17 cellular contexts compared by ENCODE assay signal in the genomic region with DNA sequence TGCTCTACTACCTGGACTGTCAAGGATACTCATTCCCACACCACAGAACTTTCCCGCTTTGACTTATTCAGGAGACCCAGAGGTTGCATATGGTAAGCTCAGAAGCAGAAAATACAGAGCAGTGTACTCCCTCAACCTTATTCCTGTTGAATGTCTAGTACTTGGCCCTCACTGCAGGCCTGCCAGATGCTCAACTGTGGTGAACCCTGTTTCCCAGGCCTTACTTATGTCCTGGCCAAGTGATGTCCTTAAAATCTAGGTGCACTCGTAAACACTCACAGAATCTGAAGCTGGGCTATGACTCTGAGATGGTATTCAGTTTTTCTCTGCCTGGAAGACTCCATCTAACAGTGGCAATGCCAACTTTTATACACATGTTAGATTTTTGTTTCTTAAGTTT. TPM values are rescaled to one million over a fixed set of nuclear protein-coding genes. Genes with fewer than 3 reads are reported as not detected.
DNase-seq lines count a peak whose midpoint lies in the region; ATAC-seq and TF ChIP-seq lines count a peak whose summit lies in the region.
"Had no signal": no experiment of that assay in that cellular context is flagged by ENCODE, and none has a peak within 500 bp of the region (broad histone marks: within the 10 kb centered on the region; RNA-seq: fewer than 3 reads in every experiment).

No MANE protein-coding gene starts in this region.

- peaks cover 74% of the 10 kb centered on the region for H3K4me1 ChIP-seq in Karpas-422 (ENCODE audit: low read length)
- H3K4me1 ChIP-seq in endodermal cell (ENCODE audit: control insufficient read depth, insufficient read depth, low read length): no peaks in the 10 kb centered on the region
- peaks cover 81% of the 10 kb centered on the region for H3K4me1 ChIP-seq in psoas muscle

- H3K27ac ChIP-seq in Karpas-422 (ENCODE audit: low read length) (peak overlapping the region; percentile 77), endodermal cell (ENCODE audit: low read depth, low read length) (no peak overlapping the region), psoas muscle (peak overlapping the region; percentile 95)
- H3K27ac ChIP-seq: transverse colon had no signal

- no peaks in the 10 kb centered on the region for H3K9me3 Mint-ChIP-seq in activated naive CD4-positive, alpha-beta T cell treated with anti-CD3 and anti-CD28 coated beads, Interleukin-2, amount 10 ng/mL, durations not matched to agents 7 days and 5 days
- no peaks in the 10 kb centered on the region for H3K9me3 Mint-ChIP-seq in endodermal cell

- H3K4me2 ChIP-seq in Karpas-422 (ENCODE audit: low read depth, low read length, poor library complexity, severe bottlenecking): peak overlapping the region; percentile 17

- no peaks in the 10 kb centered on the region for H3K9me2 ChIP-seq in Karpas-422 (replicated peaks; ENCODE audit: insufficient read depth, low read length)

- no peak overlapping the region for H2AFZ ChIP-seq in Karpas-422 (ENCODE audit: low read length)

- peaks cover 30% of the 10 kb centered on the region for H3K36me3 Mint-ChIP-seq in activated naive CD4-positive, alpha-beta T cell treated with anti-CD3 and anti-CD28 coated beads, Interleukin-2, amount 10 ng/mL, durations not matched to agents 7 days and 5 days
- H3K36me3 Mint-ChIP-seq in endodermal cell (ENCODE audit: low read depth): peaks cover 13% of the 10 kb centered on the region

- no peaks in the 10 kb centered on the region for H3K27me3 Mint-ChIP-seq in activated naive CD4-positive, alpha-beta T cell treated with anti-CD3 and anti-CD28 coated beads, Interleukin-2, amount 10 ng/mL, durations not matched to agents 7 days and 5 days
- no peaks in the 10 kb centered on the region for H3K27me3 Mint-ChIP-seq in endodermal cell (ENCODE audit: insufficient read depth)
- H3K27me3 Mint-ChIP-seq: IgD-negative memory B cell, progenitor cell of endocrine pancreas had no signal

- no peaks in the 10 kb centered on the region for H3K9me3 ChIP-seq in Karpas-422 (ENCODE audit: low read length)
- H3K9me3 ChIP-seq in endodermal cell (ENCODE audit: control insufficient read depth, low read length): no peaks in the 10 kb centered on the region
- H3K9me3 ChIP-seq in psoas muscle: no peaks in the 10 kb centered on the region
- H3K9me3 ChIP-seq: transverse colon had no signal

- H3K4me3 Mint-ChIP-seq in activated naive CD4-positive, alpha-beta T cell treated with anti-CD3 and anti-CD28 coated beads, Interleukin-2, amount 10 ng/mL, durations not matched to agents 7 days and 5 days: no peak overlapping the region
- H3K4me3 Mint-ChIP-seq in endodermal cell: no peak overlapping the region

- H3K27me3 ChIP-seq in Karpas-422 (ENCODE audit: low read length) (no peaks in the 10 kb centered on the region), endodermal cell (ENCODE audit: control insufficient read depth, insufficient read depth, low read length, poor library complexity, severe bottlenecking) (no peaks in the 10 kb centered on the region), psoas muscle (ENCODE audit: insufficient read depth in 3 of 3, low read length in 2 of 3) (no peaks in the 10 kb centered on the region)
- H3K27me3 ChIP-seq: transverse colon had no signal

- H3K36me3 ChIP-seq in Karpas-422 (ENCODE audit: insufficient read depth, low read length): peaks cover 5% of the 10 kb centered on the region; the same call in 1 of the 2 replicates
- peaks cover 15% of the 10 kb centered on the region for H3K36me3 ChIP-seq in endodermal cell (ENCODE audit: control insufficient read depth, insufficient read depth, low read length)
- peaks cover 0 to 15% of the 10 kb centered on the region in 2 donors for H3K36me3 ChIP-seq in psoas muscle (ENCODE audit: insufficient read depth in 1 of 2, low read depth in 1 of 2)
- H3K36me3 ChIP-seq: transverse colon had no signal

- H3K9ac ChIP-seq in Karpas-422 (ENCODE audit: low read length) (no peak overlapping the region; the same call in 1 of the 2 replicates), endodermal cell (ENCODE audit: extremely low read depth, low read length, poor library complexity, severe bottlenecking) (no peak overlapping the region)

- H3K4me3 ChIP-seq in Karpas-422 (ENCODE audit: low read length): no peak overlapping the region
- H3K4me3 ChIP-seq in endodermal cell (ENCODE audit: low read length): no peak overlapping the region
- peak overlapping the region; percentile 23 for H3K4me3 ChIP-seq in psoas muscle
- H3K4me3 ChIP-seq: transverse colon had no signal

- WGBS in endodermal cell (ENCODE audit: insufficient coverage in 1 of 2, insufficient read length in 1 of 2), 2 experiments: 94 to 100% methylated on average over 2 of the region's 2 CpGs
- WGBS in psoas muscle, 3 donors: 61 to 80% (median 64%) methylated on average over 2 of the region's 2 CpGs

- H3K79me2 ChIP-seq in Karpas-422 (ENCODE audit: low read length): peaks cover 95% of the 10 kb centered on the region

- peak overlapping the region; percentile 46 for H3K27ac Mint-ChIP-seq in activated naive CD4-positive, alpha-beta T cell treated with anti-CD3 and anti-CD28 coated beads, Interleukin-2, amount 10 ng/mL, durations not matched to agents 7 days and 5 days
- H3K27ac Mint-ChIP-seq in endodermal cell: peak overlapping the region; percentile 9
- H3K27ac Mint-ChIP-seq: progenitor cell of endocrine pancreas had no signal

- 0 out of 2 replicates have a peak, but pooled peaks cover 4% of the 10 kb centered on the region for H4K20me1 ChIP-seq in Karpas-422 (ENCODE audit: insufficient read depth, low read depth, low read length)

- intact Hi-C loops in psoas muscle (cut with DNase I): no loop called here

- CTCF ChIA-PET in activated naive CD4-positive, alpha-beta T cell treated with anti-CD3 and anti-CD28 coated beads, Interleukin-2, amount 10 ng/mL, durations not matched to agents 7 days and 5 days (lab: Charles Lee): interaction anchor here (0.6 to 4.5 kb wide), 7 partner anchors 10 to 40 kb away, joined by 3 to 32 read pairs (median 6); a partner anchor contains a TSS

- no peak for DNase-seq in activated naive CD4-positive, alpha-beta T cell treated with anti-CD3 and anti-CD28 coated beads, Interleukin-2, amount 10 ng/mL, durations not matched to agents 7 days and 5 days
- DNase-seq in activated naive CD4-positive, alpha-beta T cell (lab: John Stamatoyannopoulos, UW): no peak
- DNase-seq in Karpas-422: no peak
- no peak for DNase-seq in endodermal cell
- DNase-seq in psoas muscle: no peak
- no peak for DNase-seq in GF-D8 (lab: John Stamatoyannopoulos, UW)
- DNase-seq in NCI-H2227 (lab: John Stamatoyannopoulos, UW; ENCODE audit: unreplicated experiment): no peak
- DNase-seq: anterior cingulate cortex; cortex of kidney; NCI-H1417; NCI-H510A treated with DMSO at 0.1 percent for 48 hours; stimulated activated CD8-positive, alpha-beta memory T cell treated with anti-CD3 and anti-CD28 coated beads, Interleukin-4, amount 100 ng/mL, for 48 hours; T-helper 9 cell; transverse colon had no signal

- H3K4me1 Mint-ChIP-seq in activated naive CD4-positive, alpha-beta T cell treated with anti-CD3 and anti-CD28 coated beads, Interleukin-2, amount 10 ng/mL, durations not matched to agents 7 days and 5 days: peaks cover 77% of the 10 kb centered on the region
- no peaks in the 10 kb centered on the region for H3K4me1 Mint-ChIP-seq in endodermal cell

- TF ChIP-seq CTCF in endodermal cell (conservative IDR thresholded peaks at IDR 0.05) (no peak), psoas muscle (IDR thresholded peaks at IDR 0.05) (no peak)

- ATAC-seq in psoas muscle (peak in 2 of 4 donors; percentile 56 to 63), HG02678 (IDR thresholded peaks at IDR 0.05; ENCODE audit: unreplicated experiment) (no peak)

RNA-seq across cellular contexts. Expression of a gene that starts 21.0 kb away (rescaled TPM):
- total RNA-seq in Karpas-422 (2014; rRNA removed; shearing (Covaris generic); ENCODE audit: low replicate concordance): 147 and 181 TPM in 2 replicates
- total RNA-seq in endodermal cell: 100 to 1,000 TPM; 104 to 106 TPM
- polyA plus RNA-seq in endodermal cell (2013, experiment 1 of 2): 55.4 TPM
- 53.9 TPM for polyA plus RNA-seq in endodermal cell (2013, experiment 2 of 2)
- total RNA-seq in psoas muscle: 100 to 1,000 TPM; 112 to 217 (median 160) TPM
- 100 to 1,000 TPM in 2 of 3 donors, 10 to 100 TPM in 1; 93.1 to 147 (median 122) TPM for polyA plus RNA-seq in psoas muscle

RNA-seq across cellular contexts. Expression of a gene that starts 38.8 kb away (rescaled TPM):
- 96.0 and 128 TPM in 2 replicates for total RNA-seq in Karpas-422 (2014; rRNA removed; shearing (Covaris generic); ENCODE audit: low replicate concordance)
- total RNA-seq in endodermal cell (10 to 100 TPM; 73.3 to 78.9 TPM), psoas muscle (10 to 100 TPM; 16.9 to 34.1 (median 27.1) TPM)
- polyA plus RNA-seq in endodermal cell (2013, experiment 1 of 2): 91.5 TPM
- 74.8 TPM for polyA plus RNA-seq in endodermal cell (2013, experiment 2 of 2)
- 10 to 100 TPM; 30.1 to 41.3 (median 34.7) TPM for polyA plus RNA-seq in psoas muscle

RNA-seq across cellular contexts. Expression of a gene that starts 39.0 kb away (rescaled TPM):
- total RNA-seq in Karpas-422 (2014; rRNA removed; shearing (Covaris generic); ENCODE audit: low replicate concordance): 20.4 and 48.3 TPM in 2 replicates
- 1 to 10 TPM; 3.1 to 6.2 TPM for total RNA-seq in endodermal cell
- polyA plus RNA-seq in endodermal cell (2013, experiment 1 of 2): 6.4 TPM
- 3.8 TPM for polyA plus RNA-seq in endodermal cell (2013, experiment 2 of 2)
- under 1 TPM in 3 of 4 donors, not detected in 1; 0.11 to 0.66 (median 0.61) TPM for total RNA-seq in psoas muscle
- 1 to 10 TPM in 1 of 3 donors, under 1 TPM in 2; 0.31 to 1.5 (median 0.63) TPM for polyA plus RNA-seq in psoas muscle

RNA-seq across cellular contexts. Expression of a gene that starts 53.4 kb away (rescaled TPM):
- 14.6 and 19.3 TPM in 2 replicates for total RNA-seq in Karpas-422 (2014; rRNA removed; shearing (Covaris generic); ENCODE audit: low replicate concordance)
- total RNA-seq in endodermal cell: 10 to 100 TPM; 34.8 to 41.7 TPM
- 30.3 TPM for polyA plus RNA-seq in endodermal cell (2013, experiment 1 of 2)
- polyA plus RNA-seq in endodermal cell (2013, experiment 2 of 2): 23.9 TPM
- total RNA-seq in psoas muscle: 1 to 10 TPM; 1.3 to 2.4 (median 2.1) TPM
- polyA plus RNA-seq in psoas muscle: 1 to 10 TPM; 1.3 to 1.4 (median 1.4) TPM
